10 cellular contexts compared by ENCODE assay signal in the genomic region with DNA sequence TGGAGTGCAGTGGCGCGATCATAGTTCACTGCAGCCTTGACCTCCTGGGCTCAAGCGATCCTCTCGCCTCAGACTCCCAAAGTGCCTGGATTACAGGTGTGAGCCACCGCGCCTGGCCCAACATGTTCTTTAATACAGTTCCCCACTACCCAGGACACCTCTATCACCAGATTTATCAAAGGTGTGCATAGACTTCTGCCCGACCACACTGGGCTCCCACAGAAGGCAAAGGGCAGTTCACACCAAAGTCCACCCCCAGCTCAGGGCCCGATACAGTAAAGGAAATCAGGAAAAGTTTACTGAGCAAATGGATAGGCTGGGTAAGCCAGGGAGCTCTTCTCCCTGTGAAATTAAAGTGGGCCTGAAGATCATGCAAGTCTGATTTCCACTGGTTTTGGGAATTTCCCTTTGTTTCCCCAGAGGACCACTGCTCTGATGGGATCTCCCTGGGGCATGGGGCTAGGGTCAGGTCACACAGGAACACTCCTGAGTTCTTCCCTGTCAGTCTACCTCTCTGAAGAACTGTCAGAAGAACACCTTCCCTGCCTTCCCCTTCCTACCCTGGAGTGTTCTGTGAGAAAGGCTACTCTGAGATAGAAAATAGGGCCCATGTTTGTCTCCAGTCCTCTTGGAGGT. TPM values are rescaled to one million over a fixed set of nuclear protein-coding genes. Genes with fewer than 3 reads are reported as not detected.
DNase-seq lines count a peak whose midpoint lies in the region; ATAC-seq and TF ChIP-seq lines count a peak whose summit lies in the region.
"Had no signal": no experiment of that assay in that cellular context is flagged by ENCODE, and none has a peak within 500 bp of the region (broad histone marks: within the 10 kb centered on the region; RNA-seq: fewer than 3 reads in every experiment).

No MANE protein-coding gene starts in this region.

- H3K4me2 ChIP-seq in BLaER1 (peak overlapping the region; percentile 72), hepatocyte (peak overlapping the region; percentile 8)

- POLR2A ChIA-PET in HEK293T (lab: Yijun Ruan, JAX): no interaction called here

- H4K20me1 ChIP-seq in BLaER1 (peaks cover 56% of the 10 kb centered on the region), hepatocyte (ENCODE audit: insufficient read depth, poor library complexity, severe bottlenecking) (peaks cover 6% of the 10 kb centered on the region)

- H3K79me2 ChIP-seq in hepatocyte: peaks cover 30% of the 10 kb centered on the region

- peak overlapping the region; percentile 27; the same call in 1 of the 2 replicates for H3K9ac ChIP-seq in BLaER1

- H3K9me3 ChIP-seq in BLaER1 (peaks cover 7% of the 10 kb centered on the region; the same call in 1 of the 2 replicates), hepatocyte (ENCODE audit: low read depth) (no peaks in the 10 kb centered on the region)
- H3K9me3 ChIP-seq: HAP-1 had no signal

- H2AFZ ChIP-seq in hepatocyte: no peak overlapping the region

- no peak for TF ChIP-seq CTCF in NB4 (IDR thresholded peaks at IDR 0.05; ENCODE audit: low read depth, low read length)
- TF ChIP-seq CTCF in hepatocyte (IDR thresholded peaks at IDR 0.05; ENCODE audit: poor library complexity): no peak

- DNase-seq in NB4 (ENCODE audit: low read depth) (no peak), hepatocyte (ENCODE audit: low spot score) (no peak), NCI-H1694 (lab: John Stamatoyannopoulos, UW) (no peak), HEK293T (ENCODE audit: extremely low spot score) (no peak), GM19238 (ENCODE audit: insufficient read length, low spot score) (no peak)
- DNase-seq: NCI-H2171 treated with DMSO at 0.1 percent for 48 hours had no signal

- ATAC-seq in GM21367 (IDR thresholded peaks at IDR 0.05; ENCODE audit: unreplicated experiment) (peak; percentile 2), GM19463 (IDR thresholded peaks at IDR 0.05; ENCODE audit: unreplicated experiment) (no peak)

- H3K27me3 ChIP-seq in BLaER1 (peaks cover 44% of the 10 kb centered on the region), hepatocyte (no peaks in the 10 kb centered on the region)

- H3K4me1 ChIP-seq in BLaER1 (peaks cover 52% of the 10 kb centered on the region), hepatocyte (ENCODE audit: insufficient read depth) (no peaks in the 10 kb centered on the region)
- H3K4me1 ChIP-seq: HAP-1 had no signal

- 87% methylated on average over 8 of the region's 8 CpGs for WGBS in hepatocyte (ENCODE audit: low lambda C conversion rate, missing lambda C conversion rate)

- no peaks in the 10 kb centered on the region for H3K9me2 ChIP-seq in hepatocyte (replicated peaks; ENCODE audit: insufficient read depth)

- TF ChIP-seq POLR2A in NB4 (IDR thresholded peaks at IDR 0.05; ENCODE audit: extremely low read depth, insufficient read length): no peak

- H3K36me3 ChIP-seq in BLaER1 (peaks cover 31% of the 10 kb centered on the region), hepatocyte (replicated peaks; ENCODE audit: insufficient read depth, low read depth) (no peaks in the 10 kb centered on the region)

- H3K27ac ChIP-seq in BLaER1 (peak overlapping the region; percentile 48; the same call in 1 of the 2 replicates), hepatocyte (no peak overlapping the region)

- CTCF ChIA-PET in HEK293T (lab: Yijun Ruan, JAX): interaction anchor here (1.2 kb wide), 1 partner anchor 10 kb away, joined by 3 read pairs; no protein-coding TSS in a partner anchor

- H3K4me3 ChIP-seq in BLaER1 (0 out of 2 replicates have a peak overlapping the region, but pooled peaks have one; percentile 9), NB4 (ENCODE audit: low read depth, low read length) (peak overlapping the region; percentile 28), hepatocyte (no peak overlapping the region)
- H3K4me3 ChIP-seq: HAP-1 had no signal

TF ChIP-seq in HEK293T, 16 proteins besides CTCF, POLR2A, EP300 and RAD21:
- TF ChIP-seq TARDBP (IDR thresholded peaks at IDR 0.05) (no peak), ARNT (IDR thresholded peaks at IDR 0.05) (no peak), NFRKB (IDR thresholded peaks at IDR 0.05) (no peak), SP1 (IDR thresholded peaks at IDR 0.05) (no peak), FOXA1 (IDR thresholded peaks at IDR 0.05) (no peak), FOXK2 (IDR thresholded peaks at IDR 0.05) (no peak), CTBP1 (IDR thresholded peaks at IDR 0.05; ENCODE audit: borderline replicate concordance) (no peak), SUZ12 (IDR thresholded peaks at IDR 0.05) (no peak), L3MBTL2 (conservative IDR thresholded peaks at IDR 0.05) (no peak)

RNA-seq across cellular contexts. Expression of gene PIM2, which starts 17.7 kb away (rescaled TPM):
- total RNA-seq in hepatocyte: 7.0 and 11.5 TPM in 2 replicates
- polyA plus RNA-seq in hepatocyte: 16.8 and 17.2 TPM in 2 replicates

RNA-seq across cellular contexts. Expression of gene OTUD5, which starts 20.9 kb away (rescaled TPM):
- 27.7 and 32.5 TPM in 2 replicates for total RNA-seq in hepatocyte
- 49.9 and 51.2 TPM in 2 replicates for polyA plus RNA-seq in hepatocyte

RNA-seq across cellular contexts. Expression of gene SLC35A2, which starts 25.1 kb away (rescaled TPM):
- total RNA-seq in hepatocyte: 40.8 and 49.5 TPM in 2 replicates
- polyA plus RNA-seq in hepatocyte: 82.4 and 95.9 TPM in 2 replicates

RNA-seq across cellular contexts. Expression of gene KCND1, which starts 35.1 kb away (rescaled TPM):
- 0.64 and 0.87 TPM in 2 replicates for total RNA-seq in hepatocyte
- polyA plus RNA-seq in hepatocyte: 2.0 and 3.2 TPM in 2 replicates

RNA-seq across cellular contexts. Expression of gene PQBP1, which starts 38.8 kb away (rescaled TPM):
- 33.8 and 35.3 TPM in 2 replicates for total RNA-seq in hepatocyte
- 82.9 and 87.6 TPM in 2 replicates for polyA plus RNA-seq in hepatocyte
